ENCODE assay signal across 11 cellular contexts in the genomic region with DNA sequence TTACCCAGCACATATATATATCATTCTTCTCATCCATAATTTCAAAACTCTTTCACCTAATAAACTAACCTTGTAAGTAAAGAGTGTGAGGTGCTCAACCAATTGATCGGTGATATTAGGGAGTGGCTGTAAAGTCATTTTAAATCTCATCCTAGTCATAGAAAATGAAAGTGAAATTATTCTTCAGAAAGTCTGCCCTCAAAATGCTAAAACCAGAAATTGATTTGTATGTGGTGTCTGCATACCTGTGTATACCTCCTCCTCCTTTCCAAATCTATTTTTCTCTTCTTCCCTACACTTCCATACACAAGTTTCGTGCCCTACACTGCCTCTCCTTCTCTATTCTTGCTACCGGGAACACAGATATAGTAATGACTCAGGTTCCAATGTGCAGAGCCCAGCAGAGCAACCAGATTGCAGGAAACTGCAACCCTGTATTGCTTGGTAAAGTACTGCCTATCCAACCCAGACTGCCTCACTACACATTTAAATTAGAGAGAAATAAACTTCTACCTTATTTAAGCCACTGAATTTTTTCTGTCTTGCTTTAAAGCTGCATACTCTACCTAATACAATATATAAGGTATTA. TPM values are rescaled to one million over a fixed set of nuclear protein-coding genes. Genes with fewer than 3 reads are reported as not detected.
DNase-seq lines count a peak whose midpoint lies in the region; ATAC-seq lines count a peak whose summit lies in the region.
"Had no signal": no experiment of that assay in that cellular context is flagged by ENCODE, and none has a peak within 500 bp of the region (broad histone marks: within the 10 kb centered on the region; RNA-seq: fewer than 3 reads in every experiment).

No MANE protein-coding gene starts in this region.

- no peaks in the 10 kb centered on the region for H3K9me3 ChIP-seq in duodenal mucosa (ENCODE audit: control insufficient read depth in 1 of 2, low read length in 2 of 2)
- H3K9me3 ChIP-seq: testis had no signal

- no peaks in the 10 kb centered on the region for H3K27me3 ChIP-seq in duodenal mucosa (ENCODE audit: control insufficient read depth in 1 of 2, insufficient read depth in 2 of 2, low read length in 2 of 2)
- H3K27me3 ChIP-seq: testis had no signal

- H3K4me3 ChIP-seq in duodenal mucosa (ENCODE audit: low read depth in 1 of 2, low read length in 2 of 2): peak overlapping the region; percentile 48 to 72
- H3K4me3 ChIP-seq: PC-9, testis had no signal

- no peak overlapping the region for H3K27ac ChIP-seq in duodenal mucosa (ENCODE audit: low read depth, low read length)
- H3K27ac ChIP-seq: parathyroid adenoma, PC-9, testis had no signal

- H3K4me1 ChIP-seq in duodenal mucosa (ENCODE audit: control insufficient read depth in 1 of 2, insufficient read depth in 2 of 2, low read length in 2 of 2): peaks cover 17 to 27% of the 10 kb centered on the region in 2 donors
- H3K4me1 ChIP-seq: parathyroid adenoma, testis had no signal

- in situ Hi-C loops in ACHN (cut with HindIII; ENCODE audit: low pct_ligation_motif_present, low pct_unique_long_range_greater_than_20kb, low sequenced_read_pairs): no loop called here

- H3K36me3 ChIP-seq in duodenal mucosa (ENCODE audit: control insufficient read depth in 1 of 2, insufficient read depth in 2 of 2, low read length in 2 of 2): no peaks in the 10 kb centered on the region

- intact Hi-C loops in posterior vena cava (cut with DNase I): no loop called here

- peak; percentile 31 for DNase-seq in ACHN
- DNase-seq in posterior vena cava (ENCODE audit: low spot score): no peak
- DNase-seq in NCI-H1048 (lab: John Stamatoyannopoulos, UW): no peak
- DNase-seq in NK-92 (lab: John Stamatoyannopoulos, UW; ENCODE audit: unreplicated experiment): no peak
- no peak for DNase-seq in AG08395 (ENCODE audit: low spot score)
- DNase-seq: PC-9, testis had no signal

- ATAC-seq in GM19035 (IDR thresholded peaks at IDR 0.05; ENCODE audit: unreplicated experiment) (peak; percentile 28), HG03432 (IDR thresholded peaks at IDR 0.05; ENCODE audit: unreplicated experiment) (peak; percentile 32)

- H3K9ac ChIP-seq in duodenal mucosa (ENCODE audit: low read depth in 1 of 2, low read length in 2 of 2): peak overlapping the region; percentile 26 to 34
- H3K9ac ChIP-seq: parathyroid adenoma had no signal

RNA-seq across cellular contexts. Expression of a gene that starts 7.4 kb away (rescaled TPM):
- 10 to 100 TPM; 45.3 to 53.7 TPM for total RNA-seq in posterior vena cava
